ENCODE assay signal across 1 cellular context in the genomic region with DNA sequence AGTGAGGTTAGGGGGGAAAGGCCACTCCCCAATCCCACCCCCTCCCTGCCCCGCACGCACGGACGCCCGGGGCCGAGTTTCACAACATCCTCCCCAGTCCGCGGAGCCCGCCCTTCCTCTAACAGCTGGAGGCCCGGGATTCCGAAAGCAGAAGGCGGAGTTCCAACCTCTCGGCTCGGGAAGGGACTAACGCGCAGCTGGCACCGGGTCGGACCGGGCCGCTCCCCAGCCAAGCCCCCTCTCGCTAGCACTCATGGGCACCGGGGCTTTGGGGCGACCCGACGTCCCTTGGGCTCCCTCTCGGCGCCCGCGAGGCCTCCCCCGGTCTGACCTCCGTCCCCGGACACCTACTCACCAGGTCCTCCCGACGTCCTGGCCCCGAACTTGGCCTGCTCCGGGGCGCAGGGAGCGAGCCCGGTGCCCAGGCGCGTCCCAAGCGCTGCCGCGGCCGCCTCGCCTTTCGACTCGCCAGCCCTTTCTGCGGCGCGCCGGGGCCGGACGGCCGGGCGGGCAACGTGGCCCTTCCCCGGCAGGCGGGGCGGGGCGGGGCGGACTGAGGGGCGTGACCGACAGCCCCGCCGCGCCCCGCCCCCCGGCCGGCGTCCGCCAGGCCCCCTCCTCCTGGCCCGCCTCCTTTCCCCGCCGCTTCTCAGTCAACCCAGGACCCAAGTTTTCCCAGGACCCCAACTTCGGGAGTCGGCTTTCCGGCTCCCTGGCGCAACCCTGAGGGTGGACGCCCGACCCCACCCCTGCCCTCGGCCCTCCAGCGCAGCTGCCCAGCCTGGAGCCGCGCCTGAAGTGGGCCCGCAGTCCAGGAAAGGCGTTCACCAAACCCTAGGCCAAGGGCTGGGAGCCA.
TF ChIP-seq lines count a peak whose summit lies in the region.

MGAT1 (minus strand) TSS at position 482 of the 856 bp plus-strand sequence. CDS start 9,835 bp downstream, outside the sequence.

TF ChIP-seq in IMR-90, 13 proteins besides CTCF, POLR2A, EP300 and RAD21 (continued from another document):
- TF ChIP-seq RFX5 (IDR thresholded peaks at IDR 0.05; ENCODE audit: low read depth, low read length) (no peak), BHLHE40 (IDR thresholded peaks at IDR 0.05; ENCODE audit: low read depth, low read length) (no peak), CEBPB (IDR thresholded peaks at IDR 0.05; ENCODE audit: low read depth, low read length) (peak; percentile 92), RCOR1 (IDR thresholded peaks at IDR 0.05; ENCODE audit: insufficient replicate concordance, low read length) (no peak), USF2 (IDR thresholded peaks at IDR 0.05; ENCODE audit: low read depth, low read length) (peak; percentile 4; the same call in 1 of the 2 replicates), MAFK (IDR thresholded peaks at IDR 0.05; ENCODE audit: low read depth, low read length) (no peak), MAZ (IDR thresholded peaks at IDR 0.05; ENCODE audit: borderline replicate concordance, low read depth, low read length) (peak; percentile 77)
- TF ChIP-seq, protein P1, sequence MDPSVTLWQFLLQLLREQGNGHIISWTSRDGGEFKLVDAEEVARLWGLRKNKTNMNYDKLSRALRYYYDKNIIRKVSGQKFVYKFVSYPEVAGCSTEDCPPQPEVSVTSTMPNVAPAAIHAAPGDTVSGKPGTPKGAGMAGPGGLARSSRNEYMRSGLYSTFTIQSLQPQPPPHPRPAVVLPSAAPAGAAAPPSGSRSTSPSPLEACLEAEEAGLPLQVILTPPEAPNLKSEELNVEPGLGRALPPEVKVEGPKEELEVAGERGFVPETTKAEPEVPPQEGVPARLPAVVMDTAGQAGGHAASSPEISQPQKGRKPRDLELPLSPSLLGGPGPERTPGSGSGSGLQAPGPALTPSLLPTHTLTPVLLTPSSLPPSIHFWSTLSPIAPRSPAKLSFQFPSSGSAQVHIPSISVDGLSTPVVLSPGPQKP (IDR thresholded peaks at IDR 0.05; ENCODE audit: borderline replicate concordance, low read depth, low read length) = no peak
